ENCODE assay signal across 12 cellular contexts in the genomic region with DNA sequence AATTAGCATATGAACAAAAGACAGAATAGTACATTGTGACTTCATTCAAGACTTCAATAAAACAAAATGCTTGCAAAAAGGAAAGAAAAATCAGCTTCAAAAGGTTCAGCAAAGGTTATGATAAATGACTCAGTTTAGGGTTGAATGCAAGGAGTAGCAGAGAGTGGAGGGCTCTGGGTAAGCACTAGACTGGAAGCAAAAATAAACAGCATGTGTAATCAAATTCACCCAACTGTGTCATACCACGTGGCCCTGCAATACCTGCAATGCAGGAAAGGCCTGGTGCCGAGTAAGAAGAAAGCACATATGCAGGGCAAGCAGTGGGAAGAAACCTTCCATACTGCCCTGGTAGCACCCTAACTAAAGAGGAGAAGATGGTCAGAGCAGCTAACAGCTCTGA.
A peak's percentile ranks its signal among the peaks of the same experiment; 100 is the strongest.
DNase-seq lines count a peak whose midpoint lies in the region; ATAC-seq and TF ChIP-seq lines count a peak whose summit lies in the region.
"Had no signal": no experiment of that assay in that cellular context is flagged by ENCODE, and none has a peak within 500 bp of the region (broad histone marks: within the 10 kb centered on the region; RNA-seq: fewer than 3 reads in every experiment).

No MANE protein-coding gene starts in this region.

- ATAC-seq in HG03378 (IDR thresholded peaks at IDR 0.05; ENCODE audit: unreplicated experiment) (peak; percentile 81), esophagus mucosa (peak; percentile 82), omental fat pad (ENCODE audit: low FRiP score) (no peak), upper lobe of left lung (ENCODE audit: low FRiP score in 2 of 2) (no peak)

- H3K9me3 ChIP-seq in upper lobe of left lung, result no peaks in the 10 kb centered on the region

- no peak overlapping the region for H3K27ac ChIP-seq in upper lobe of left lung
- H3K27ac ChIP-seq: GM23248 had no signal

- no peak for TF ChIP-seq EP300 in upper lobe of left lung (IDR thresholded peaks at IDR 0.05)

- WGBS in upper lobe of left lung, 2 donors, result 40 to 65% methylated on average over 2 of the region's 2 CpGs

- DNase-seq in GM10266 (ENCODE audit: extremely low spot score) (peak; percentile 5), GM20000 (ENCODE audit: low spot score) (peak; percentile 16), omental fat pad (ENCODE audit: low spot score) (no peak), upper lobe of left lung (no peak), 8988T (no peak)
- no peak for DNase-seq in stimulated activated CD4-positive, alpha-beta T cell treated with anti-CD3 and anti-CD28 coated beads, Interleukin-2, amount 100 ng/mL, for 24 hours
- DNase-seq: activated T-cell treated with anti-CD3 and anti-CD28 coated beads, Interleukin-2, amount 50 U/mL, for 1 hour; effector CD4-positive, alpha-beta T cell; GM23248; posterior cingulate gyrus had no signal

- TF ChIP-seq CTCF in GM10266 (IDR thresholded peaks at IDR 0.05; ENCODE audit: control insufficient read depth, insufficient read depth, low read depth, missing control alignments) (no peak), GM20000 (IDR thresholded peaks at IDR 0.05; ENCODE audit: extremely low read depth, missing control alignments) (no peak), omental fat pad (IDR thresholded peaks at IDR 0.05) (no peak), upper lobe of left lung (IDR thresholded peaks at IDR 0.05) (no peak)

- no peak overlapping the region for H3K4me3 ChIP-seq in upper lobe of left lung
- H3K4me3 ChIP-seq: GM23248 had no signal

- TF ChIP-seq POLR2A in upper lobe of left lung (IDR thresholded peaks at IDR 0.05), result no peak

- no peaks in the 10 kb centered on the region for H3K4me1 ChIP-seq in upper lobe of left lung

- H3K27me3 ChIP-seq in upper lobe of left lung, result no peaks in the 10 kb centered on the region

- H3K36me3 ChIP-seq in upper lobe of left lung, result no peaks in the 10 kb centered on the region

Comparison
In these comparisons a context has a peak if more than half of its experiments do, and no peak if none do; other contexts are left out.
1. DNase-seq: peak in GM10266 (single experiment) and GM20000 (single experiment); none in omental fat pad (single experiment), stimulated activated CD4-positive, alpha-beta T cell treated with anti-CD3 and anti-CD28 coated beads, Interleukin-2, amount 100 ng/mL, for 24 hours (0 of 2), upper lobe of left lung (0 of 2) and 8988T (single experiment).
2. ATAC-seq: peak in HG03378 (single experiment) and esophagus mucosa (single experiment); none in omental fat pad (single experiment) and upper lobe of left lung (0 of 2).